Comparison of ENCODE assay signal across 11 cellular contexts in genomic region chr3:129344540-129345220, GRCh38.
A peak's percentile ranks its signal among the peaks of the same experiment; 100 is the strongest.
DNase-seq lines count a peak whose midpoint lies in the region; FAIRE-seq and TF ChIP-seq lines count a peak whose summit lies in the region.
"Had no signal": no experiment of that assay in that cellular context is flagged by ENCODE, and none has a peak within 500 bp of the region (broad histone marks: within the 10 kb centered on the region; RNA-seq: fewer than 3 reads in every experiment).

No MANE protein-coding gene starts in this region.

- H3K4me1 Mint-ChIP-seq in activated CD4-positive, alpha-beta T cell treated with anti-CD3 and anti-CD28 coated beads, Interleukin-2, amount 10 ng/mL, durations not matched to agents 7 days and 5 days = peaks cover 3% of the 10 kb centered on the region

- no peak overlapping the region for H3K27ac ChIP-seq in iPS-18a (ENCODE audit: low read length)
- no peak overlapping the region for H3K27ac ChIP-seq in smooth muscle cell (ENCODE audit: low read depth)

- peaks cover 17% of the 10 kb centered on the region for H3K27me3 ChIP-seq in adipocyte (replicated peaks; ENCODE audit: control insufficient read depth, insufficient read depth, low read length)
- peaks cover 12% of the 10 kb centered on the region for H3K27me3 ChIP-seq in iPS-18a (ENCODE audit: control insufficient read depth, insufficient read depth, low read length)
- no peaks in the 10 kb centered on the region for H3K27me3 ChIP-seq in smooth muscle cell (ENCODE audit: low read depth)

- H3F3A ChIP-seq in smooth muscle cell (ENCODE audit: low read depth) = no peaks in the 10 kb centered on the region

- no peak overlapping the region for H3K4me3 Mint-ChIP-seq in activated CD4-positive, alpha-beta T cell treated with anti-CD3 and anti-CD28 coated beads, Interleukin-2, amount 10 ng/mL, durations not matched to agents 7 days and 5 days

- POLR2A ChIA-PET in activated CD4-positive, alpha-beta T cell treated with anti-CD3 and anti-CD28 coated beads, Interleukin-2, amount 10 ng/mL, durations not matched to agents 7 days and 5 days (lab: Charles Lee) = no interaction called here

- H3K4me1 ChIP-seq in adipocyte (ENCODE audit: control insufficient read depth, insufficient read depth, low read length) (peaks cover 11% of the 10 kb centered on the region), iPS-18a (ENCODE audit: control insufficient read depth, low read depth, low read length) (peaks cover 4% of the 10 kb centered on the region), smooth muscle cell (ENCODE audit: low read depth) (no peaks in the 10 kb centered on the region)

- H3K27me3 Mint-ChIP-seq in activated CD4-positive, alpha-beta T cell treated with anti-CD3 and anti-CD28 coated beads, Interleukin-2, amount 10 ng/mL, durations not matched to agents 7 days and 5 days = peaks cover 23% of the 10 kb centered on the region

- CTCF ChIA-PET in activated CD4-positive, alpha-beta T cell treated with anti-CD3 and anti-CD28 coated beads, Interleukin-2, amount 10 ng/mL, durations not matched to agents 7 days and 5 days (lab: Charles Lee) = no interaction called here

- H4K20me1 ChIP-seq in smooth muscle cell (ENCODE audit: low read depth) = no peaks in the 10 kb centered on the region

- no peak overlapping the region for H2AFZ ChIP-seq in smooth muscle cell (ENCODE audit: low read depth)

- H3K4me3 ChIP-seq in adipocyte (ENCODE audit: low read length) = no peak overlapping the region
- H3K4me3 ChIP-seq in iPS-18a (ENCODE audit: low read length) = peak overlapping the region; percentile 56
- peak overlapping the region; percentile 47 for H3K4me3 ChIP-seq in smooth muscle cell

- H3K27ac Mint-ChIP-seq in activated CD4-positive, alpha-beta T cell treated with anti-CD3 and anti-CD28 coated beads, Interleukin-2, amount 10 ng/mL, durations not matched to agents 7 days and 5 days = peak overlapping the region; percentile 50

- FAIRE-seq in urothelium cell line (lab: Jason Lieb, UNC) = no peak
- FAIRE-seq: A204.1, GM18507 had no signal

- H3K9me3 ChIP-seq in adipocyte (ENCODE audit: control insufficient read depth, low read length) (no peaks in the 10 kb centered on the region), iPS-18a (ENCODE audit: control insufficient read depth, low read depth, low read length) (no peaks in the 10 kb centered on the region), smooth muscle cell (replicated peaks; ENCODE audit: low read depth) (no peaks in the 10 kb centered on the region)

- H3K79me2 ChIP-seq in smooth muscle cell (ENCODE audit: low read depth) = no peaks in the 10 kb centered on the region

- no peak for DNase-seq in activated CD4-positive, alpha-beta T cell treated with anti-CD3 and anti-CD28 coated beads, Interleukin-2, amount 10 ng/mL, durations not matched to agents 7 days and 5 days
- DNase-seq in activated CD4-positive, alpha-beta T cell treated with anti-CD3 and anti-CD28 coated beads for 48 hours = no peak
- DNase-seq in adipocyte (ENCODE audit: low read depth) (peak; percentile 21), smooth muscle cell (lab: John Stamatoyannopoulos, UW; ENCODE audit: unreplicated experiment) (no peak), urothelium cell line (ENCODE audit: low spot score) (no peak), Ammon's horn (ENCODE audit: low spot score) (no peak)
- DNase-seq in NK-92 treated with Interleukin-12 subunit alpha and Interleukin-12 subunit beta, amount 100 ng/mL, for 24 hours (lab: John Stamatoyannopoulos, UW) = no peak
- DNase-seq: NCI-H2029 had no signal

- H3K9me3 Mint-ChIP-seq in activated CD4-positive, alpha-beta T cell treated with anti-CD3 and anti-CD28 coated beads, Interleukin-2, amount 10 ng/mL, durations not matched to agents 7 days and 5 days = no peaks in the 10 kb centered on the region

- H3K36me3 ChIP-seq in adipocyte (ENCODE audit: control insufficient read depth, insufficient read depth, low read length, severe bottlenecking) (no peaks in the 10 kb centered on the region), iPS-18a (ENCODE audit: control insufficient read depth, low read depth, low read length) (no peaks in the 10 kb centered on the region), smooth muscle cell (ENCODE audit: low read depth) (no peaks in the 10 kb centered on the region)

- H3K36me3 Mint-ChIP-seq in activated CD4-positive, alpha-beta T cell treated with anti-CD3 and anti-CD28 coated beads, Interleukin-2, amount 10 ng/mL, durations not matched to agents 7 days and 5 days (ENCODE audit: low read depth) = no peaks in the 10 kb centered on the region

- H3K9ac ChIP-seq in adipocyte (ENCODE audit: low read length) (no peak overlapping the region), iPS-18a (ENCODE audit: low read length) (no peak overlapping the region), smooth muscle cell (ENCODE audit: low read depth) (no peak overlapping the region)

- 60% methylated on average over 7 of the region's 13 CpGs for WGBS in smooth muscle cell (ENCODE audit: low lambda C conversion rate)

- no peak for TF ChIP-seq CTCF in smooth muscle cell (IDR thresholded peaks at IDR 0.05; ENCODE audit: borderline replicate concordance, insufficient read depth, poor library complexity, severe bottlenecking)

- H3K4me2 ChIP-seq in smooth muscle cell = peak overlapping the region; percentile 89
